Comparison of ENCODE assay signal across 8 cellular contexts in the genomic region with DNA sequence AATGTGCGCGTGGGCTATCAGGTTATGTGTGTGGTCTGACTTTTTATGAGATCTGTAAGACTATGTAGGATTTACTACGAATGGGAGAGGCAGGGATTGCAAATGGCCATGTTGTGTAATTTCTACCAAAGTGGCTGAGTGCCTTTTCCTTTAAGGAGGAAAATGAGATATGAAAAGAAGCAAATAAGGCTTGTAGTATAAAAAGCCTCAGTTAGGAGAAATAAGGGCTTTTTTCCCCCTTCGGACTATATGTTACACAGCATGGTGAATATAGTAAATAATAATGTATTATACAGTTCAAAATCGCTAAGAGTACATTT. TPM values are rescaled to one million over a fixed set of nuclear protein-coding genes. Genes with fewer than 3 reads are reported as not detected.
DNase-seq lines count a peak whose midpoint lies in the region; ATAC-seq and TF ChIP-seq lines count a peak whose summit lies in the region.

No MANE protein-coding gene starts in this region.

- 0 out of 2 replicates have a peak, but pooled peaks cover 2% of the 10 kb centered on the region for H3K4me1 ChIP-seq in HUES64 (ENCODE audit: insufficient read depth, low read length)
- peaks cover 6 to 15% of the 10 kb centered on the region in 2 donors for H3K4me1 ChIP-seq in muscle layer of duodenum (ENCODE audit: control insufficient read depth in 1 of 2, insufficient read depth in 2 of 2, low read length in 2 of 2)

- DNase-seq in AG04449 (ENCODE audit: low read depth, low spot score) (no peak), NCI-H2227 treated with DMSO at 0.1 percent for 48 hours (lab: John Stamatoyannopoulos, UW) (no peak), HPDE6-E6E7 (ENCODE audit: extremely low spot score) (no peak)
- no peak for DNase-seq in central memory CD8-positive, alpha-beta T cell (ENCODE audit: low spot score in 2 of 2)

- no peak for TF ChIP-seq CTCF in AG04449 (IDR thresholded peaks at IDR 0.05; ENCODE audit: insufficient read depth, low read length, missing control alignments)

- CTCF ChIA-PET in AG04449 (lab: Yijun Ruan, JAX), result interaction anchor here (0.9 to 5.8 kb wide), 9 partner anchors 12 to 143 kb away, joined by 3 to 68 read pairs (median 6); no protein-coding TSS in a partner anchor

- POLR2A ChIA-PET in AG04449 (lab: Yijun Ruan, JAX), result interaction anchor here (1.2 kb wide), 1 partner anchor 47 kb away, joined by 3 read pairs; no protein-coding TSS in a partner anchor

- H3K4me1 Mint-ChIP-seq in central memory CD8-positive, alpha-beta T cell, result peaks cover 38% of the 10 kb centered on the region

- peak overlapping the region; percentile 93 for H3K27ac Mint-ChIP-seq in central memory CD8-positive, alpha-beta T cell (ENCODE audit: low read depth)

- H3K9me3 Mint-ChIP-seq in central memory CD8-positive, alpha-beta T cell, result no peaks in the 10 kb centered on the region

- ATAC-seq in central memory CD8-positive, alpha-beta T cell (replicated peaks; ENCODE audit: extremely low read depth, poor library complexity, severe bottlenecking), result no peak
- ATAC-seq in GM21381 (IDR thresholded peaks at IDR 0.05; ENCODE audit: unreplicated experiment), result no peak
- ATAC-seq in activated CD4-positive, CD25-positive, alpha-beta regulatory T cell treated with anti-CD3 and anti-CD28 coated beads, Interleukin-2, amount 50 U/mL, for 24 hours, result no peak

- H3K4me3 Mint-ChIP-seq in central memory CD8-positive, alpha-beta T cell, result peak overlapping the region; percentile 89

- peaks cover 4% of the 10 kb centered on the region; the same call in 1 of the 2 replicates for H3K9me3 ChIP-seq in HUES64 (ENCODE audit: insufficient read depth, low read depth, low read length)
- H3K9me3 ChIP-seq in muscle layer of duodenum (ENCODE audit: control insufficient read depth in 1 of 2, low read length in 2 of 2), result no peaks in the 10 kb centered on the region

- peaks cover 25% of the 10 kb centered on the region for H3K27me3 Mint-ChIP-seq in central memory CD8-positive, alpha-beta T cell

- peaks cover 14% of the 10 kb centered on the region for H3K36me3 Mint-ChIP-seq in central memory CD8-positive, alpha-beta T cell (ENCODE audit: insufficient read depth)

- peak overlapping the region; percentile 96 for H3K4me3 ChIP-seq in AG04449 (ENCODE audit: low read depth, low read length)
- peak overlapping the region; percentile 87 for H3K4me3 ChIP-seq in HUES64 (ENCODE audit: low read length)
- peak overlapping the region; percentile 91 to 96 for H3K4me3 ChIP-seq in muscle layer of duodenum (ENCODE audit: low read depth in 1 of 2, low read length in 2 of 2)

- WGBS in HUES64, result 5% methylated on average over 3 of the region's 5 CpGs

- peak overlapping the region; percentile 90 for H3K9ac ChIP-seq in HUES64 (ENCODE audit: low read depth, low read length)

- H3K27ac ChIP-seq in HUES64 (ENCODE audit: low read depth, low read length), result peak overlapping the region; percentile 34; the same call in 1 of the 2 replicates
- H3K27ac ChIP-seq in muscle layer of duodenum (ENCODE audit: low read length), result peak overlapping the region; percentile 90

- H3K36me3 ChIP-seq in HUES64 (ENCODE audit: insufficient read depth, low read length) (peaks cover 29% of the 10 kb centered on the region), muscle layer of duodenum (ENCODE audit: control insufficient read depth in 1 of 2, insufficient read depth in 2 of 2, low read length in 2 of 2) (peaks cover 3 to 12% of the 10 kb centered on the region in 2 donors)

- H3K27me3 ChIP-seq in HUES64 (ENCODE audit: insufficient read depth, low read length) (no peaks in the 10 kb centered on the region), muscle layer of duodenum (ENCODE audit: low read depth, low read length) (no peaks in the 10 kb centered on the region)

RNA-seq across cellular contexts. Expression of a gene that starts 0.4 kb away (rescaled TPM):
- 9.2 TPM for polyA plus RNA-seq in HUES64 (2013, experiment 1 of 2)
- 9.2 TPM for polyA plus RNA-seq in HUES64 (2013, experiment 2 of 2)
